In the genomic region with DNA sequence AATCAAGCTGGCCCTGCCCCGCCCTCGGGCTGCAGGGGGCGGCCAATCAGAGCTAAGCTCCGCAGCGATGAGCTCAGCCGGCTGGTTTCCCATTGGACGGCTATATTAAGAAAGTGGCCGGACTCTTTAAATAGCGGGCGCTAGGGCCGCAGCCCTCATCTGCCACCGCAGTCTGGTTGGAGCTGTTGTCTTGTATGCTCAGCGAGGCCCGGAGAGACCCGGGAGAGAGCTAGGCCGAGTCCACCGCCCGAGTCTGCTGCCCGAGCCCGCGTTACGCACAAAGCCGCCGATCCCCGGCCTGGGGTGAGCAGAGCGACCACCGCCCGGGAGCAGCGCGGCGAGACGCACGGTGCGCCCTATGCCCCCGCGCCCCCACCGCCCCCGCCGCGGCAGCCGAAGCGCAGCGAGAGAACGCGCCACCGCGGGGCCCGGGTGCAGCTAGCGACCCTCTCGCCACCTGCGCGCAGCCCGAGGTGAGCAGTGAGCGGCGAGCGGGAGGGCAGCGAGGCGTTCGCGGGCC, we compare ENCODE assay signal across 8 cellular contexts. TPM values are rescaled to one million over a fixed set of nuclear protein-coding genes. Genes with fewer than 3 reads are reported as not detected.
DNase-seq lines count a peak whose midpoint lies in the region; ATAC-seq and TF ChIP-seq lines count a peak whose summit lies in the region.

RHOB (plus strand) TSS at position 158 of the 520 bp plus-strand sequence. CDS start 392 bp downstream, outside the sequence.

- H3K36me3 Mint-ChIP-seq in dendritic cell treated with granulocyte-macrophage colony-stimulating factor and Interleukin-4, amounts not matched to agents 40 ng/mL and 50 ng/mL, for 4 days (ENCODE audit: low read depth) = peaks cover 29% of the 10 kb centered on the region

- H3K9me3 Mint-ChIP-seq in dendritic cell treated with granulocyte-macrophage colony-stimulating factor and Interleukin-4, amounts not matched to agents 40 ng/mL and 50 ng/mL, for 4 days = no peaks in the 10 kb centered on the region

- H3K4me1 Mint-ChIP-seq in dendritic cell treated with granulocyte-macrophage colony-stimulating factor and Interleukin-4, amounts not matched to agents 40 ng/mL and 50 ng/mL, for 4 days (ENCODE audit: low read depth) = peaks cover 39% of the 10 kb centered on the region

- DNase-seq in BE2C = peak; percentile 99
- peak; percentile 98 for DNase-seq in GM19240 (ENCODE audit: insufficient read length, low spot score)
- peak; percentile 94 to 98 for DNase-seq in NCI-H526 (lab: John Stamatoyannopoulos, UW)
- DNase-seq in activated CD4-positive, alpha-beta T cell treated with anti-CD3 and anti-CD28 coated beads, Interleukin-2, amount 50 U/mL, for 4 hours = peak; percentile 79 to 83
- DNase-seq in left lobe of liver (ENCODE audit: low spot score) = peak; percentile 99
- peak; percentile 89 to 90 for DNase-seq in stimulated activated CD4-positive, alpha-beta T cell treated with anti-CD3 and anti-CD28 coated beads, Interleukin-2, amount 100 ng/mL, for 24 hours

- peaks cover 24% of the 10 kb centered on the region for H3K4me1 ChIP-seq in BE2C

- H3K27ac Mint-ChIP-seq in dendritic cell treated with granulocyte-macrophage colony-stimulating factor and Interleukin-4, amounts not matched to agents 40 ng/mL and 50 ng/mL, for 4 days = peak within 1 kb of the TSS; percentile 88

- peak within 1 kb of the TSS; percentile 97 for H3K4me3 ChIP-seq in BE2C (ENCODE audit: low read depth, low read length)

- ATAC-seq in HG03457 (IDR thresholded peaks at IDR 0.05; ENCODE audit: unreplicated experiment) (peak; percentile 99), left lobe of liver (peak; percentile 76)

- H3K27me3 Mint-ChIP-seq in dendritic cell treated with granulocyte-macrophage colony-stimulating factor and Interleukin-4, amounts not matched to agents 40 ng/mL and 50 ng/mL, for 4 days = peaks cover 10% of the 10 kb centered on the region

- peak within 1 kb of the TSS; percentile 90 for H3K4me3 Mint-ChIP-seq in dendritic cell treated with granulocyte-macrophage colony-stimulating factor and Interleukin-4, amounts not matched to agents 40 ng/mL and 50 ng/mL, for 4 days

- intact Hi-C loops in dendritic cell treated with granulocyte-macrophage colony-stimulating factor and Interleukin-4, amounts not matched to agents 40 ng/mL and 50 ng/mL, for 4 days (cut with micrococcal nuclease) = loop anchor here (2.0 kb wide), 3 partner anchors 22 to 204 kb away; partner anchors contain the start of genes HS1BP3 and PUM2

- H3K36me3 ChIP-seq in BE2C = peaks cover 37% of the 10 kb centered on the region

- TF ChIP-seq CTCF in BE2C (IDR thresholded peaks at IDR 0.05; ENCODE audit: low read depth, low read length) = no peak

- no peaks in the 10 kb centered on the region for H3K9me3 ChIP-seq in BE2C

- no peaks in the 10 kb centered on the region for H3K27me3 ChIP-seq in BE2C

RNA-seq across cellular contexts. Expression of gene RHOB, which starts in this region (rescaled TPM):
- polyA plus RNA-seq in BE2C (2012; ENCODE audit: insufficient read depth, insufficient read length, low read depth) = 278 TPM
- total RNA-seq in left lobe of liver = 250 TPM

Comparison
In these comparisons a context has a peak if more than half of its experiments do, and no peak if none do; other contexts are left out.
1. Peak in every context shown above with its lines: DNase-seq, ATAC-seq and H3K4me3 ChIP-seq.